In the genomic region with DNA sequence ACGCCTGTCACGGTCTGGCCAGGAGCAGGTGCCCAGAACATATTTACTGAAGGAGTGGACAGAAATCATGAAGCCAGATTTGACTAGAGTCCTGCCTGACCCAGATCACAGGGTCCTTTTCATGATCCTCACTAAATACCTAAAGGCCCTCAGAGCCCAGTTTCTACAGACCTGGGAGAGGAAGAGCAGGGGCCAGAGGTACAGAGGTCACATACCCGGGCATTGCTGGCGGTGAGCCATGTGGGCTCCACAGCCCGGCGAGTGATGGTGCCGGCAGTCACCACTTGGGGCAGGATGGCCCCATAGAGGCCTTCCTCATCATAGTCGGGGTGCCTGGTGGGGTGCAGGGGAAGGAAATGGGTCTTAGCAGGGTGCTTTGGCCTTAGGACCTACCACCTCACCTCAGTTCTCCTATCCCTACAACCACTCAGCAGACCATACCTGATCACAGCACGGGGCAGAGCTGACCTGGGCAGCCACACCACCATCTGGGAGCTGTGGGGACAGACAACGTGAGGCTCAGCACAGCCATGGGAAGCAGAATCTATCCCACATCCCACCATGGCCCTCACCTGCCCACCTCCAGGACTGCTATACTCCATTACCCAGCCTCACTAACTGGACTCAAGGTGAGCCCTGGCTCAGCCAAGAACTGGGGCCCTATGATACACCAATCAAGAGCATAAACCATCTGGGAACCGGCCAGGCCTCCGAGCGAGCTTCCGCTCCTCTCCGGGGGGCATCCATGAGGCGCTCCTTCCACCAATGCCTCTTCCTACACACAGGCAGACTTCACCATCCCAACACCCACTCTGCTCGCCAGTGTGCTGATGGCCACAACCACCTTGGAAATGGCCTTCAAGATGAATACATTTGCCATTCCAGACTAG, we compare ENCODE assay signal across 1 cellular context.
A peak's percentile ranks its signal among the peaks of the same experiment; 100 is the strongest.
TF ChIP-seq lines count a peak whose summit lies in the region.

No MANE protein-coding gene starts in this region.

TF ChIP-seq in HepG2, 621 proteins besides CTCF, POLR2A, EP300 and RAD21 (continued from another document):
- TF ChIP-seq, protein P1, sequence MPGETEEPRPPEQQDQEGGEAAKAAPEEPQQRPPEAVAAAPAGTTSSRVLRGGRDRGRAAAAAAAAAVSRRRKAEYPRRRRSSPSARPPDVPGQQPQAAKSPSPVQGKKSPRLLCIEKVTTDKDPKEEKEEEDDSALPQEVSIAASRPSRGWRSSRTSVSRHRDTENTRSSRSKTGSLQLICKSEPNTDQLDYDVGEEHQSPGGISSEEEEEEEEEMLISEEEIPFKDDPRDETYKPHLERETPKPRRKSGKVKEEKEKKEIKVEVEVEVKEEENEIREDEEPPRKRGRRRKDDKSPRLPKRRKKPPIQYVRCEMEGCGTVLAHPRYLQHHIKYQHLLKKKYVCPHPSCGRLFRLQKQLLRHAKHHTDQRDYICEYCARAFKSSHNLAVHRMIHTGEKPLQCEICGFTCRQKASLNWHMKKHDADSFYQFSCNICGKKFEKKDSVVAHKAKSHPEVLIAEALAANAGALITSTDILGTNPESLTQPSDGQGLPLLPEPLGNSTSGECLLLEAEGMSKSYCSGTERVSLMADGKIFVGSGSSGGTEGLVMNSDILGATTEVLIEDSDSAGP (CRISPR knock-in tag; IDR thresholded peaks at IDR 0.05; ENCODE audit: borderline replicate concordance) = 0 out of 2 replicates have a peak, but pooled peaks have one; percentile 37
- TF ChIP-seq LCORL (IDR thresholded peaks at IDR 0.05) = no peak
- TF ChIP-seq LCORL (CRISPR knock-in tag; IDR thresholded peaks at IDR 0.05) = peak; percentile 77; the same call in 1 of the 2 replicates
- TF ChIP-seq, protein P2, sequence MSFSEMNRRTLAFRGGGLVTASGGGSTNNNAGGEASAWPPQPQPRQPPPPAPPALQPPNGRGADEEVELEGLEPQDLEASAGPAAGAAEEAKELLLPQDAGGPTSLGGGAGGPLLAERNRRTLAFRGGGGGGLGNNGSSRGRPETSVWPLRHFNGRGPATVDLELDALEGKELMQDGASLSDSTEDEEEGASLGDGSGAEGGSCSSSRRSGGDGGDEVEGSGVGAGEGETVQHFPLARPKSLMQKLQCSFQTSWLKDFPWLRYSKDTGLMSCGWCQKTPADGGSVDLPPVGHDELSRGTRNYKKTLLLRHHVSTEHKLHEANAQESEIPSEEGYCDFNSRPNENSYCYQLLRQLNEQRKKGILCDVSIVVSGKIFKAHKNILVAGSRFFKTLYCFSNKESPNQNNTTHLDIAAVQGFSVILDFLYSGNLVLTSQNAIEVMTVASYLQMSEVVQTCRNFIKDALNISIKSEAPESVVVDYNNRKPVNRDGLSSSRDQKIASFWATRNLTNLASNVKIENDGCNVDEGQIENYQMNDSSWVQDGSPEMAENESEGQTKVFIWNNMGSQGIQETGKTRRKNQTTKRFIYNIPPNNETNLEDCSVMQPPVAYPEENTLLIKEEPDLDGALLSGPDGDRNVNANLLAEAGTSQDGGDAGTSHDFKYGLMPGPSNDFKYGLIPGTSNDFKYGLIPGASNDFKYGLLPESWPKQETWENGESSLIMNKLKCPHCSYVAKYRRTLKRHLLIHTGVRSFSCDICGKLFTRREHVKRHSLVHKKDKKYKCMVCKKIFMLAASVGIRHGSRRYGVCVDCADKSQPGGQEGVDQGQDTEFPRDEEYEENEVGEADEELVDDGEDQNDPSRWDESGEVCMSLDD (CRISPR knock-in tag; IDR thresholded peaks at IDR 0.05; ENCODE audit: borderline replicate concordance) = peak; percentile 63; the same call in 1 of the 2 replicates
- peak; percentile 86 for TF ChIP-seq HNF4A (CRISPR knock-in tag; IDR thresholded peaks at IDR 0.05)
- TF ChIP-seq ZNF644 (CRISPR knock-in tag; IDR thresholded peaks at IDR 0.05; ENCODE audit: low read depth) = peak; percentile 50; the same call in 1 of the 2 replicates
- TF ChIP-seq ZNF773 (CRISPR knock-in tag; IDR thresholded peaks at IDR 0.05; ENCODE audit: borderline replicate concordance) = 0 out of 2 replicates have a peak, but pooled peaks have one; percentile 37
- no peak for TF ChIP-seq SOX13 (IDR thresholded peaks at IDR 0.05)
- TF ChIP-seq SOX13 (CRISPR knock-in tag; conservative IDR thresholded peaks at IDR 0.05 in 1 of 2, IDR thresholded peaks at IDR 0.05 in 1 of 2) = peak in 1 of 2 experiments; percentile 9; a peak in 1 of 4 replicates
- TF ChIP-seq, protein P3, sequence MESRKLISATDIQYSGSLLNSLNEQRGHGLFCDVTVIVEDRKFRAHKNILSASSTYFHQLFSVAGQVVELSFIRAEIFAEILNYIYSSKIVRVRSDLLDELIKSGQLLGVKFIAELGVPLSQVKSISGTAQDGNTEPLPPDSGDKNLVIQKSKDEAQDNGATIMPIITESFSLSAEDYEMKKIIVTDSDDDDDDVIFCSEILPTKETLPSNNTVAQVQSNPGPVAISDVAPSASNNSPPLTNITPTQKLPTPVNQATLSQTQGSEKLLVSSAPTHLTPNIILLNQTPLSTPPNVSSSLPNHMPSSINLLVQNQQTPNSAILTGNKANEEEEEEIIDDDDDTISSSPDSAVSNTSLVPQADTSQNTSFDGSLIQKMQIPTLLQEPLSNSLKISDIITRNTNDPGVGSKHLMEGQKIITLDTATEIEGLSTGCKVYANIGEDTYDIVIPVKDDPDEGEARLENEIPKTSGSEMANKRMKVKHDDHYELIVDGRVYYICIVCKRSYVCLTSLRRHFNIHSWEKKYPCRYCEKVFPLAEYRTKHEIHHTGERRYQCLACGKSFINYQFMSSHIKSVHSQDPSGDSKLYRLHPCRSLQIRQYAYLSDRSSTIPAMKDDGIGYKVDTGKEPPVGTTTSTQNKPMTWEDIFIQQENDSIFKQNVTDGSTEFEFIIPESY (CRISPR knock-in tag; IDR thresholded peaks at IDR 0.05) = peak; percentile 30; the same call in 1 of the 2 replicates
- 0 out of 2 replicates have a peak, but pooled peaks have one; percentile 21 for TF ChIP-seq KDM6A (CRISPR knock-in tag; IDR thresholded peaks at IDR 0.05; ENCODE audit: low read depth)
- 0 out of 2 replicates have a peak, but pooled peaks have one; percentile 48 for TF ChIP-seq MYC (CRISPR knock-in tag; IDR thresholded peaks at IDR 0.05; ENCODE audit: borderline replicate concordance)
- no peak for TF ChIP-seq ISL2 (CRISPR knock-in tag; IDR thresholded peaks at IDR 0.05)
- peak; percentile 56; the same call in 1 of the 2 replicates for TF ChIP-seq NR2C2 (CRISPR knock-in tag; IDR thresholded peaks at IDR 0.05; ENCODE audit: borderline replicate concordance)
- TF ChIP-seq, protein P4, sequence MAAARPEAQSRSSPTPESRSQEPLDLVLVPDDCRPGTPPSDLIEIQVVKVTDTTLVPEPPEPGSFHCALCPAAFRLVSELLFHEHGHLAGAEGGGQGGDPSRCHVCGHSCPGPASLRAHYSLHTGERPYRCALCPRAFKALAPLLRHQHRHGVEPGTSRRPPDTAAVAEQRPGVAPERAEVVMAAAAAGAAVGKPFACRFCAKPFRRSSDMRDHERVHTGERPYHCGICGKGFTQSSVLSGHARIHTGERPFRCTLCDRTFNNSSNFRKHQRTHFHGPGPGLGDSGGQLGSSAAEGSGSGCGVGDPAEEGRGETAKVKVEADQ (CRISPR knock-in tag; IDR thresholded peaks at IDR 0.05; ENCODE audit: borderline replicate concordance) = 0 out of 2 replicates have a peak, but pooled peaks have one; percentile 47
- TF ChIP-seq ZNF782 (CRISPR knock-in tag; IDR thresholded peaks at IDR 0.05; ENCODE audit: borderline replicate concordance) = no peak
- TF ChIP-seq AHR (CRISPR knock-in tag; IDR thresholded peaks at IDR 0.05) = 0 out of 2 replicates have a peak, but pooled peaks have one; percentile 26
- TF ChIP-seq, protein P5, sequence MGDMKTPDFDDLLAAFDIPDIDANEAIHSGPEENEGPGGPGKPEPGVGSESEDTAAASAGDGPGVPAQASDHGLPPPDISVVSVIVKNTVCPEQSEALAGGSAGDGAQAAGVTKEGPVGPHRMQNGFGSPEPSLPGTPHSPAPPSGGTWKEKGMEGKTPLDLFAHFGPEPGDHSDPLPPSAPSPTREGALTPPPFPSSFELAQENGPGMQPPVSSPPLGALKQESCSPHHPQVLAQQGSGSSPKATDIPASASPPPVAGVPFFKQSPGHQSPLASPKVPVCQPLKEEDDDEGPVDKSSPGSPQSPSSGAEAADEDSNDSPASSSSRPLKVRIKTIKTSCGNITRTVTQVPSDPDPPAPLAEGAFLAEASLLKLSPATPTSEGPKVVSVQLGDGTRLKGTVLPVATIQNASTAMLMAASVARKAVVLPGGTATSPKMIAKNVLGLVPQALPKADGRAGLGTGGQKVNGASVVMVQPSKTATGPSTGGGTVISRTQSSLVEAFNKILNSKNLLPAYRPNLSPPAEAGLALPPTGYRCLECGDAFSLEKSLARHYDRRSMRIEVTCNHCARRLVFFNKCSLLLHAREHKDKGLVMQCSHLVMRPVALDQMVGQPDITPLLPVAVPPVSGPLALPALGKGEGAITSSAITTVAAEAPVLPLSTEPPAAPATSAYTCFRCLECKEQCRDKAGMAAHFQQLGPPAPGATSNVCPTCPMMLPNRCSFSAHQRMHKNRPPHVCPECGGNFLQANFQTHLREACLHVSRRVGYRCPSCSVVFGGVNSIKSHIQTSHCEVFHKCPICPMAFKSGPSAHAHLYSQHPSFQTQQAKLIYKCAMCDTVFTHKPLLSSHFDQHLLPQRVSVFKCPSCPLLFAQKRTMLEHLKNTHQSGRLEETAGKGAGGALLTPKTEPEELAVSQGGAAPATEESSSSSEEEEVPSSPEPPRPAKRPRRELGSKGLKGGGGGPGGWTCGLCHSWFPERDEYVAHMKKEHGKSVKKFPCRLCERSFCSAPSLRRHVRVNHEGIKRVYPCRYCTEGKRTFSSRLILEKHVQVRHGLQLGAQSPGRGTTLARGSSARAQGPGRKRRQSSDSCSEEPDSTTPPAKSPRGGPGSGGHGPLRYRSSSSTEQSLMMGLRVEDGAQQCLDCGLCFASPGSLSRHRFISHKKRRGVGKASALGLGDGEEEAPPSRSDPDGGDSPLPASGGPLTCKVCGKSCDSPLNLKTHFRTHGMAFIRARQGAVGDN (CRISPR knock-in tag; IDR thresholded peaks at IDR 0.05) = peak; percentile 85
- peak; percentile 35; the same call in 1 of the 2 replicates for TF ChIP-seq ZNF605 (CRISPR knock-in tag; IDR thresholded peaks at IDR 0.05)
- peak; percentile 72; the same call in 1 of the 2 replicates for TF ChIP-seq ZNF614 (CRISPR knock-in tag; IDR thresholded peaks at IDR 0.05; ENCODE audit: borderline replicate concordance)
- TF ChIP-seq AGO2 (optimal IDR thresholded peaks at IDR 0.05; ENCODE audit: low read depth, low read length) = peak; percentile 18
- peak; percentile 34 for TF ChIP-seq XRCC5 (optimal IDR thresholded peaks at IDR 0.05; ENCODE audit: low read length)
- peak; percentile 49; the same call in 1 of the 2 replicates for TF ChIP-seq GFI1 (CRISPR knock-in tag; IDR thresholded peaks at IDR 0.05; ENCODE audit: borderline replicate concordance)
- TF ChIP-seq, protein P6, sequence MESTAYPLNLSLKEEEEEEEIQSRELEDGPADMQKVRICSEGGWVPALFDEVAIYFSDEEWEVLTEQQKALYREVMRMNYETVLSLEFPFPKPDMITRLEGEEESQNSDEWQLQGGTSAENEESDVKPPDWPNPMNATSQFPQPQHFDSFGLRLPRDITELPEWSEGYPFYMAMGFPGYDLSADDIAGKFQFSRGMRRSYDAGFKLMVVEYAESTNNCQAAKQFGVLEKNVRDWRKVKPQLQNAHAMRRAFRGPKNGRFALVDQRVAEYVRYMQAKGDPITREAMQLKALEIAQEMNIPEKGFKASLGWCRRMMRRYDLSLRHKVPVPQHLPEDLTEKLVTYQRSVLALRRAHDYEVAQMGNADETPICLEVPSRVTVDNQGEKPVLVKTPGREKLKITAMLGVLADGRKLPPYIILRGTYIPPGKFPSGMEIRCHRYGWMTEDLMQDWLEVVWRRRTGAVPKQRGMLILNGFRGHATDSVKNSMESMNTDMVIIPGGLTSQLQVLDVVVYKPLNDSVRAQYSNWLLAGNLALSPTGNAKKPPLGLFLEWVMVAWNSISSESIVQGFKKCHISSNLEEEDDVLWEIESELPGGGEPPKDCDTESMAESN (CRISPR knock-in tag; conservative IDR thresholded peaks at IDR 0.05) = 0 out of 2 replicates have a peak, but pooled peaks have one; percentile 32
- TF ChIP-seq, protein P7, sequence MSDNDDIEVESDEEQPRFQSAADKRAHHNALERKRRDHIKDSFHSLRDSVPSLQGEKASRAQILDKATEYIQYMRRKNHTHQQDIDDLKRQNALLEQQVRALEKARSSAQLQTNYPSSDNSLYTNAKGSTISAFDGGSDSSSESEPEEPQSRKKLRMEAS (IDR thresholded peaks at IDR 0.05) = 0 out of 2 replicates have a peak, but pooled peaks have one; percentile 38
- TF ChIP-seq ATRX (CRISPR knock-in tag; IDR thresholded peaks at IDR 0.05; ENCODE audit: borderline replicate concordance) = no peak
- no peak for TF ChIP-seq GABPA (IDR thresholded peaks at IDR 0.05; ENCODE audit: low read depth, low read length)
- peak; percentile 57 for TF ChIP-seq GABPA (CRISPR knock-in tag; IDR thresholded peaks at IDR 0.05; ENCODE audit: low read depth)
- TF ChIP-seq, protein P8, sequence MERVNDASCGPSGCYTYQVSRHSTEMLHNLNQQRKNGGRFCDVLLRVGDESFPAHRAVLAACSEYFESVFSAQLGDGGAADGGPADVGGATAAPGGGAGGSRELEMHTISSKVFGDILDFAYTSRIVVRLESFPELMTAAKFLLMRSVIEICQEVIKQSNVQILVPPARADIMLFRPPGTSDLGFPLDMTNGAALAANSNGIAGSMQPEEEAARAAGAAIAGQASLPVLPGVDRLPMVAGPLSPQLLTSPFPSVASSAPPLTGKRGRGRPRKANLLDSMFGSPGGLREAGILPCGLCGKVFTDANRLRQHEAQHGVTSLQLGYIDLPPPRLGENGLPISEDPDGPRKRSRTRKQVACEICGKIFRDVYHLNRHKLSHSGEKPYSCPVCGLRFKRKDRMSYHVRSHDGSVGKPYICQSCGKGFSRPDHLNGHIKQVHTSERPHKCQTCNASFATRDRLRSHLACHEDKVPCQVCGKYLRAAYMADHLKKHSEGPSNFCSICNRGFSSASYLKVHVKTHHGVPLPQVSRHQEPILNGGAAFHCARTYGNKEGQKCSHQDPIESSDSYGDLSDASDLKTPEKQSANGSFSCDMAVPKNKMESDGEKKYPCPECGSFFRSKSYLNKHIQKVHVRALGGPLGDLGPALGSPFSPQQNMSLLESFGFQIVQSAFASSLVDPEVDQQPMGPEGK (CRISPR knock-in tag; IDR thresholded peaks at IDR 0.05) = peak; percentile 51; the same call in 1 of the 2 replicates
- TF ChIP-seq SNAPC2 (CRISPR knock-in tag; IDR thresholded peaks at IDR 0.05) = no peak
- TF ChIP-seq, protein P9, sequence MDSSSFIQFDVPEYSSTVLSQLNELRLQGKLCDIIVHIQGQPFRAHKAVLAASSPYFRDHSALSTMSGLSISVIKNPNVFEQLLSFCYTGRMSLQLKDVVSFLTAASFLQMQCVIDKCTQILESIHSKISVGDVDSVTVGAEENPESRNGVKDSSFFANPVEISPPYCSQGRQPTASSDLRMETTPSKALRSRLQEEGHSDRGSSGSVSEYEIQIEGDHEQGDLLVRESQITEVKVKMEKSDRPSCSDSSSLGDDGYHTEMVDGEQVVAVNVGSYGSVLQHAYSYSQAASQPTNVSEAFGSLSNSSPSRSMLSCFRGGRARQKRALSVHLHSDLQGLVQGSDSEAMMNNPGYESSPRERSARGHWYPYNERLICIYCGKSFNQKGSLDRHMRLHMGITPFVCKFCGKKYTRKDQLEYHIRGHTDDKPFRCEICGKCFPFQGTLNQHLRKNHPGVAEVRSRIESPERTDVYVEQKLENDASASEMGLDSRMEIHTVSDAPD (CRISPR knock-in tag; IDR thresholded peaks at IDR 0.05) = no peak
- peak; percentile 92 for TF ChIP-seq TEAD3 (CRISPR knock-in tag; optimal IDR thresholded peaks at IDR 0.05; ENCODE audit: borderline replicate concordance)
- peak; percentile 56; the same call in 1 of the 2 replicates for TF ChIP-seq SAP130 (CRISPR knock-in tag; IDR thresholded peaks at IDR 0.05; ENCODE audit: low read depth)
